ENCODE assay signal across 21 cellular contexts in the genomic region with DNA sequence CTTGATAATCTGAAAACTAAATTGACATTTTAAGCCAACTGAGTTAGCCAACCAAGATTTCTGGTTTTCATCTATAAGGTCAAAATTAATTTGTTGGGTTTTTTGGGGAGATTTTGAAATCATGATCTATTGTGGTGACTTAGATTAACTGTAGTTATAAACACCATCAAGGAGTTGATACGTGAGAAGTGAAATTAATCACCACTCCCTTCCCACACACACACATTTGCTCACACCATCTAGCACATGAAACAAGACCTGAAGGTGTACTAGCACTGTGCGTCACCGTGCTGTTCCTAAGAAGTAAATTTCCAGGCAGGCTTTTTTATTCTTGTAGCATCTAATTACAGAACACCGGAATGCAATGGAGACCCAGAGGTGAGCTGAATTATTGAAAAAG. TPM values are rescaled to one million over a fixed set of nuclear protein-coding genes. Genes with fewer than 3 reads are reported as not detected.
A peak's percentile ranks its signal among the peaks of the same experiment; 100 is the strongest.
DNase-seq lines count a peak whose midpoint lies in the region; ATAC-seq lines count a peak whose summit lies in the region.
"Had no signal": no experiment of that assay in that cellular context is flagged by ENCODE, and none has a peak within 500 bp of the region (broad histone marks: within the 10 kb centered on the region; RNA-seq: fewer than 3 reads in every experiment).

No MANE protein-coding gene starts in this region.

- peak; percentile 40 for DNase-seq in activated CD4-positive, alpha-beta memory T cell treated with anti-CD3 and anti-CD28 coated beads for 36 hours
- no peak for DNase-seq in activated CD4-positive, alpha-beta memory T cell treated with anti-CD3 and anti-CD28 coated beads, Interleukin-2, amount 10 ng/mL, durations not matched to agents 7 days and 5 days
- DNase-seq in stimulated activated CD4-positive, alpha-beta T cell treated with anti-CD3 and anti-CD28 coated beads, Interleukin-4, amount 100 ng/mL, for 24 hours, result peak; percentile 19
- no peak for DNase-seq in stimulated activated CD4-positive, alpha-beta T cell treated with anti-CD3 and anti-CD28 coated beads, Interleukin-4, amount 100 ng/mL, for 4 hours
- peak; percentile 33 for DNase-seq in left kidney (ENCODE audit: low read depth, low spot score)
- DNase-seq in stimulated activated naive CD8-positive, alpha-beta T cell treated with anti-CD3 and anti-CD28 coated beads, Interleukin-15, amount 100 ng/mL, for 72 hours, result no peak
- no peak for DNase-seq in SJCRH30
- DNase-seq in NAMALWA (ENCODE audit: low spot score), result no peak
- DNase-seq: Caco-2; CD4-positive, alpha-beta T cell; DMS153; EL; GOT3; NCI-H1105; NCI-H1694; NCI-H2081 treated with DMSO at 0.1 percent for 48 hours; NCI-H510A; NCI-H774; Right ventricle myocardium superior had no signal

- no peaks in the 10 kb centered on the region for H3K9me3 ChIP-seq in SJCRH30 (replicated peaks)
- H3K9me3 ChIP-seq: A549, Caco-2 had no signal

- no peaks in the 10 kb centered on the region for H3K27me3 ChIP-seq in SJCRH30

- H3K36me3 ChIP-seq in SJCRH30, result no peaks in the 10 kb centered on the region

- no peaks in the 10 kb centered on the region for H3K27me3 Mint-ChIP-seq in activated CD4-positive, alpha-beta memory T cell treated with anti-CD3 and anti-CD28 coated beads for 36 hours
- no peaks in the 10 kb centered on the region for H3K27me3 Mint-ChIP-seq in activated CD4-positive, alpha-beta memory T cell treated with anti-CD3 and anti-CD28 coated beads, Interleukin-2, amount 10 ng/mL, durations not matched to agents 7 days and 5 days
- no peaks in the 10 kb centered on the region for H3K27me3 Mint-ChIP-seq in stimulated activated naive CD8-positive, alpha-beta T cell treated with anti-CD3 and anti-CD28 coated beads, Interleukin-15, amount 100 ng/mL, for 72 hours
- H3K27me3 Mint-ChIP-seq: CD4-positive, alpha-beta T cell had no signal

- H3K4me1 Mint-ChIP-seq in activated CD4-positive, alpha-beta memory T cell treated with anti-CD3 and anti-CD28 coated beads for 36 hours (ENCODE audit: low read depth), result peaks cover 20% of the 10 kb centered on the region
- H3K4me1 Mint-ChIP-seq in activated CD4-positive, alpha-beta memory T cell treated with anti-CD3 and anti-CD28 coated beads, Interleukin-2, amount 10 ng/mL, durations not matched to agents 7 days and 5 days, result peaks cover 2% of the 10 kb centered on the region
- peaks cover 15% of the 10 kb centered on the region for H3K4me1 Mint-ChIP-seq in stimulated activated naive CD8-positive, alpha-beta T cell treated with anti-CD3 and anti-CD28 coated beads, Interleukin-15, amount 100 ng/mL, for 72 hours

- H3K36me3 Mint-ChIP-seq in activated CD4-positive, alpha-beta memory T cell treated with anti-CD3 and anti-CD28 coated beads for 36 hours, result peaks cover 21% of the 10 kb centered on the region
- peaks cover 6% of the 10 kb centered on the region for H3K36me3 Mint-ChIP-seq in activated CD4-positive, alpha-beta memory T cell treated with anti-CD3 and anti-CD28 coated beads, Interleukin-2, amount 10 ng/mL, durations not matched to agents 7 days and 5 days (ENCODE audit: low read depth)

- no peak overlapping the region for H3K27ac ChIP-seq in SJCRH30
- H3K27ac ChIP-seq: A549 had no signal

- POLR2A ChIA-PET in activated CD4-positive, alpha-beta memory T cell treated with anti-CD3 and anti-CD28 coated beads for 36 hours (lab: Charles Lee), result interaction anchor here (0.9 to 1.5 kb wide), 3 partner anchors 18 to 20 kb away, joined by 4 to 6 read pairs (median 5); no protein-coding TSS in a partner anchor
- POLR2A ChIA-PET in activated CD4-positive, alpha-beta memory T cell treated with anti-CD3 and anti-CD28 coated beads, Interleukin-2, amount 10 ng/mL, durations not matched to agents 7 days and 5 days (lab: Charles Lee), result no interaction called here

- H3K4me3 ChIP-seq in SJCRH30, result no peak overlapping the region
- H3K4me3 ChIP-seq: A549, K562 had no signal

- no peaks in the 10 kb centered on the region for H3K4me1 ChIP-seq in SJCRH30
- H3K4me1 ChIP-seq: A549, Caco-2 had no signal

- intact Hi-C loops in activated CD4-positive, alpha-beta memory T cell treated with anti-CD3 and anti-CD28 coated beads for 36 hours (cut with micrococcal nuclease), result loop anchor here (1.0 kb wide), 1 partner anchor 18 kb away; no protein-coding TSS in a partner anchor

- no peaks in the 10 kb centered on the region for H3K9me3 Mint-ChIP-seq in activated CD4-positive, alpha-beta memory T cell treated with anti-CD3 and anti-CD28 coated beads for 36 hours
- H3K9me3 Mint-ChIP-seq in activated CD4-positive, alpha-beta memory T cell treated with anti-CD3 and anti-CD28 coated beads, Interleukin-2, amount 10 ng/mL, durations not matched to agents 7 days and 5 days, result no peaks in the 10 kb centered on the region
- no peaks in the 10 kb centered on the region for H3K9me3 Mint-ChIP-seq in stimulated activated naive CD8-positive, alpha-beta T cell treated with anti-CD3 and anti-CD28 coated beads, Interleukin-15, amount 100 ng/mL, for 72 hours
- H3K9me3 Mint-ChIP-seq: CD4-positive, alpha-beta T cell had no signal

- H3K27ac Mint-ChIP-seq in activated CD4-positive, alpha-beta memory T cell treated with anti-CD3 and anti-CD28 coated beads for 36 hours, result peak overlapping the region; percentile 69
- H3K27ac Mint-ChIP-seq in activated CD4-positive, alpha-beta memory T cell treated with anti-CD3 and anti-CD28 coated beads, Interleukin-2, amount 10 ng/mL, durations not matched to agents 7 days and 5 days, result no peak overlapping the region
- no peak overlapping the region for H3K27ac Mint-ChIP-seq in stimulated activated naive CD8-positive, alpha-beta T cell treated with anti-CD3 and anti-CD28 coated beads, Interleukin-15, amount 100 ng/mL, for 72 hours
- H3K27ac Mint-ChIP-seq: CD4-positive, alpha-beta T cell had no signal

- H3K4me3 Mint-ChIP-seq in activated CD4-positive, alpha-beta memory T cell treated with anti-CD3 and anti-CD28 coated beads for 36 hours, result peak overlapping the region; percentile 9
- H3K4me3 Mint-ChIP-seq in activated CD4-positive, alpha-beta memory T cell treated with anti-CD3 and anti-CD28 coated beads, Interleukin-2, amount 10 ng/mL, durations not matched to agents 7 days and 5 days, result no peak overlapping the region
- no peak overlapping the region for H3K4me3 Mint-ChIP-seq in stimulated activated naive CD8-positive, alpha-beta T cell treated with anti-CD3 and anti-CD28 coated beads, Interleukin-15, amount 100 ng/mL, for 72 hours
- H3K4me3 Mint-ChIP-seq: CD4-positive, alpha-beta T cell had no signal

- ATAC-seq in stimulated activated naive CD8-positive, alpha-beta T cell treated with anti-CD3 and anti-CD28 coated beads, Interleukin-15, amount 100 ng/mL, for 72 hours, result peak; percentile 84
- ATAC-seq: A549, K562 had no signal

- CTCF ChIA-PET in activated CD4-positive, alpha-beta memory T cell treated with anti-CD3 and anti-CD28 coated beads for 36 hours (lab: Charles Lee), result interaction anchor here (1.0 to 3.2 kb wide), 2 partner anchors 10 to 19 kb away, joined by 3 to 19 read pairs; no protein-coding TSS in a partner anchor
- CTCF ChIA-PET in activated CD4-positive, alpha-beta memory T cell treated with anti-CD3 and anti-CD28 coated beads, Interleukin-2, amount 10 ng/mL, durations not matched to agents 7 days and 5 days (lab: Charles Lee), result interaction anchor here (1.1 kb wide), 1 partner anchor 18 kb away, joined by 4 read pairs; no protein-coding TSS in a partner anchor

RNA-seq across cellular contexts. Expression of gene OR5B21, which starts 2.1 kb away (rescaled TPM):
- not detected for total RNA-seq in activated CD4-positive, alpha-beta memory T cell treated with anti-CD3 and anti-CD28 coated beads for 36 hours
- under 1 TPM; 0.25 to 0.35 TPM for total RNA-seq in activated CD4-positive, alpha-beta memory T cell treated with anti-CD3 and anti-CD28 coated beads, Interleukin-2, amount 10 ng/mL, durations not matched to agents 7 days and 5 days
- not detected in 2 replicates for total RNA-seq in SJCRH30 (2014; rRNA removed; shearing (Covaris generic))
- total RNA-seq: Caco-2; CD4-positive, alpha-beta T cell; K562; Right ventricle myocardium superior had no signal

Comparison
In these comparisons a context has a peak if more than half of its experiments do, and no peak if none do; other contexts are left out.
1. DNase-seq: peak in activated CD4-positive, alpha-beta memory T cell treated with anti-CD3 and anti-CD28 coated beads for 36 hours (single experiment), stimulated activated CD4-positive, alpha-beta T cell treated with anti-CD3 and anti-CD28 coated beads, Interleukin-4, amount 100 ng/mL, for 24 hours (single experiment) and left kidney (single experiment); none in activated CD4-positive, alpha-beta memory T cell treated with anti-CD3 and anti-CD28 coated beads, Interleukin-2, amount 10 ng/mL, durations not matched to agents 7 days and 5 days (single experiment), stimulated activated CD4-positive, alpha-beta T cell treated with anti-CD3 and anti-CD28 coated beads, Interleukin-4, amount 100 ng/mL, for 4 hours (0 of 2), stimulated activated naive CD8-positive, alpha-beta T cell treated with anti-CD3 and anti-CD28 coated beads, Interleukin-15, amount 100 ng/mL, for 72 hours (0 of 2), SJCRH30 (0 of 2) and NAMALWA (single experiment).